Comparison of ENCODE assay signal across 1 cellular context in genomic region chr19:48325265-48325910, GRCh38.
TF ChIP-seq lines count a peak whose summit lies in the region.

TSS of gene EMP3 (plus strand) at chr19:48325552. CDS start at chr19:48326845, 1,293 bp downstream.

TF ChIP-seq in K562, 482 proteins besides CTCF, POLR2A, EP300 and RAD21 (continued from another document and continues in another):
- TF ChIP-seq ZBTB40 (IDR thresholded peaks at IDR 0.05) = 0 out of 2 replicates have a peak, but pooled peaks have one; percentile 24
- TF ChIP-seq ZBTB40 (CRISPR knock-in tag; IDR thresholded peaks at IDR 0.05) = no peak
- TF ChIP-seq ZNF217 (CRISPR knock-in tag; IDR thresholded peaks at IDR 0.05) = no peak
- no peak for TF ChIP-seq ZNF282 (CRISPR knock-in tag; IDR thresholded peaks at IDR 0.05)
- no peak; the same call in 1 of the 2 replicates for TF ChIP-seq CREM (IDR thresholded peaks at IDR 0.05; ENCODE audit: low read depth)
- TF ChIP-seq ZNF318 (IDR thresholded peaks at IDR 0.05; ENCODE audit: borderline replicate concordance in 1 of 2, low read depth in 1 of 2) = peak in 1 of 2 experiments; percentile 69; a peak in 2 of 4 replicates
- no peak for TF ChIP-seq SMC3 (conservative IDR thresholded peaks at IDR 0.05; ENCODE audit: insufficient read depth, low read depth, low read length)
- TF ChIP-seq SLC30A9 (CRISPR knock-in tag; IDR thresholded peaks at IDR 0.05) = no peak
- no peak for TF ChIP-seq SIRT6 (IDR thresholded peaks at IDR 0.05; ENCODE audit: low read depth, low read length)
- no peak for TF ChIP-seq THRAP3 (IDR thresholded peaks at IDR 0.05; ENCODE audit: borderline replicate concordance)
- no peak for TF ChIP-seq ZBTB43 (CRISPR knock-in tag; IDR thresholded peaks at IDR 0.05)
- no peak for TF ChIP-seq KLF13 (tag; IDR thresholded peaks at IDR 0.05; ENCODE audit: borderline replicate concordance, low read depth)
- peak; percentile 75; the same call in 1 of the 2 replicates for TF ChIP-seq NKRF (IDR thresholded peaks at IDR 0.05; ENCODE audit: borderline replicate concordance)
